14 cellular contexts compared by ENCODE assay signal in the genomic region with DNA sequence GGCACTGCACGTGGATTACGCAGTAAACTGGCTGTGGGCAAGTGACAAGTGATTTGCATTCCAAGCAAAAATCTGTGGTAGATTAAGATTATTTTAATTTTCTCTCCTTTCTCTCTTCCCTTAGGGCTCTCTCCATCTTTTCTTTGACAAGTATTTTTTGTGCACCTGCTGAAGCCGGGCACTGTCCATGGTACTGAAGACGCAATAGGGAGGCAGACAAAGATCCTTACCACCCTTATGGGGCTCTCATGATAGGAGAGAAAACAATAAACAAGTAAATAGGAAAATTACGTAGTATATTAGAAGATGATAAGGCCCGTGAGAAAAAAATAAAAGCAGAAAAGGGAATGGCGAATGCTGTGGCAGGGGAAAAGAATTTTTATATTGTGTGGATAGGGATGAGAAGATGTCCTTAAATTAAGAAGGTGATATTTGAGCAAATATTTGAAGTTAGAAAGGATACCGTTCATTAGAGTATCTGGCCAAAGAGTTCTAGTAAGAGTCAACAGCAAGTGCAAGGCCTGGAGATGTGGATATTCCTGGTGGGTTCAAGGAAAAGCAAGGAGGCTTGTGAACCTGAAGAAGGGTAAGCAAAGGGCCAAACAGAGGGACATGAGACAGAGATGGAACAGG.
A peak's percentile ranks its signal among the peaks of the same experiment; 100 is the strongest.
DNase-seq lines count a peak whose midpoint lies in the region; ATAC-seq and TF ChIP-seq lines count a peak whose summit lies in the region.
"Had no signal": no experiment of that assay in that cellular context is flagged by ENCODE, and none has a peak within 500 bp of the region (broad histone marks: within the 10 kb centered on the region; RNA-seq: fewer than 3 reads in every experiment).

No MANE protein-coding gene starts in this region.

- H3K4ac ChIP-seq in mesendoderm (ENCODE audit: low read depth, low read length): no peak overlapping the region

- no peak overlapping the region for H2AK5ac ChIP-seq in mesendoderm (ENCODE audit: low read length)

- no peak overlapping the region for H3K4me2 ChIP-seq in mesendoderm (ENCODE audit: low read length)

- no peaks in the 10 kb centered on the region for H3K27me3 ChIP-seq in mesendoderm (ENCODE audit: insufficient read depth, low read length, poor library complexity)
- H3K27me3 ChIP-seq: ascending aorta had no signal

- H2BK15ac ChIP-seq in mesendoderm (replicated peaks; ENCODE audit: low read depth): no peak overlapping the region

- in situ Hi-C loops in astrocyte of the spinal cord (cut with HindIII; ENCODE audit: low sequenced_read_pairs): no loop called here

- 100% methylated on average over 3 of the region's 8 CpGs for WGBS in mesendoderm (ENCODE audit: extremely low coverage, insufficient coverage, low lambda C conversion rate)

- no peak overlapping the region for H4K5ac ChIP-seq in mesendoderm (ENCODE audit: low read length)

- H3K4me1 ChIP-seq in mesendoderm (ENCODE audit: control insufficient read depth, low read depth, low read length): no peaks in the 10 kb centered on the region
- H3K4me1 ChIP-seq: ascending aorta had no signal

- no peak overlapping the region for H4K8ac ChIP-seq in mesendoderm (ENCODE audit: low read depth, low read length)

- no peaks in the 10 kb centered on the region for H3K36me3 ChIP-seq in mesendoderm (ENCODE audit: control insufficient read depth, insufficient read depth, low read length)
- H3K36me3 ChIP-seq: ascending aorta, thoracic aorta had no signal

- ATAC-seq in activated CD4-positive, CD25-positive, alpha-beta regulatory T cell treated with anti-CD3 and anti-CD28 coated beads, Interleukin-2, amount 50 U/mL, for 24 hours: no peak
- ATAC-seq: Panc1 had no signal

- TF ChIP-seq CTCF in astrocyte of the spinal cord (IDR thresholded peaks at IDR 0.05; ENCODE audit: low read depth, low read length): no peak

- H3K56ac ChIP-seq in mesendoderm (ENCODE audit: low read length): no peak overlapping the region

- H3K79me1 ChIP-seq in mesendoderm (ENCODE audit: low read length): no peaks in the 10 kb centered on the region

- H3K4me3 ChIP-seq in astrocyte of the spinal cord (ENCODE audit: low read depth, low read length) (no peak overlapping the region), mesendoderm (ENCODE audit: low read length) (no peak overlapping the region)
- H3K4me3 ChIP-seq: ascending aorta, thoracic aorta had no signal

- H3K27ac ChIP-seq in mesendoderm (ENCODE audit: low read depth, low read length): no peak overlapping the region
- H3K27ac ChIP-seq: 22Rv1, ascending aorta, thoracic aorta had no signal

- H2BK5ac ChIP-seq in mesendoderm (ENCODE audit: low read length): no peak overlapping the region

- no peak overlapping the region for H3K9ac ChIP-seq in mesendoderm (ENCODE audit: low read length)

- H2BK120ac ChIP-seq in mesendoderm (ENCODE audit: low read depth, low read length): no peak overlapping the region

- DNase-seq in DMS 273 (lab: John Stamatoyannopoulos, UW; ENCODE audit: unreplicated experiment) (peak; percentile 6), DMS 273 treated with DMSO at 0.1 percent for 48 hours (lab: John Stamatoyannopoulos, UW) (no peak), M059J (ENCODE audit: low read depth) (peak; percentile 18), astrocyte of the spinal cord (ENCODE audit: low read depth, low spot score) (peak; percentile 5), mesendoderm (peak; percentile 39), NCI-H1930 (lab: John Stamatoyannopoulos, UW) (no peak), NCI-H446 treated with DMSO at 0.1 percent for 48 hours (lab: John Stamatoyannopoulos, UW) (no peak)
- DNase-seq: naive B cell, NCI-H1105 had no signal

- no peaks in the 10 kb centered on the region for H3K79me2 ChIP-seq in mesendoderm (ENCODE audit: control insufficient read depth, insufficient read depth, low read length)

- no peak overlapping the region for H3K23ac ChIP-seq in mesendoderm (ENCODE audit: low read length)

- no peak overlapping the region for H3K18ac ChIP-seq in mesendoderm (ENCODE audit: low read length)

Comparison
In these comparisons a context has a peak if more than half of its experiments do, and no peak if none do; other contexts are left out.
1. DNase-seq: peak in DMS 273 (single experiment), M059J (single experiment), astrocyte of the spinal cord (single experiment) and mesendoderm (single experiment); none in DMS 273 treated with DMSO at 0.1 percent for 48 hours (single experiment), NCI-H1930 (0 of 2) and NCI-H446 treated with DMSO at 0.1 percent for 48 hours (single experiment).